In the genomic region with DNA sequence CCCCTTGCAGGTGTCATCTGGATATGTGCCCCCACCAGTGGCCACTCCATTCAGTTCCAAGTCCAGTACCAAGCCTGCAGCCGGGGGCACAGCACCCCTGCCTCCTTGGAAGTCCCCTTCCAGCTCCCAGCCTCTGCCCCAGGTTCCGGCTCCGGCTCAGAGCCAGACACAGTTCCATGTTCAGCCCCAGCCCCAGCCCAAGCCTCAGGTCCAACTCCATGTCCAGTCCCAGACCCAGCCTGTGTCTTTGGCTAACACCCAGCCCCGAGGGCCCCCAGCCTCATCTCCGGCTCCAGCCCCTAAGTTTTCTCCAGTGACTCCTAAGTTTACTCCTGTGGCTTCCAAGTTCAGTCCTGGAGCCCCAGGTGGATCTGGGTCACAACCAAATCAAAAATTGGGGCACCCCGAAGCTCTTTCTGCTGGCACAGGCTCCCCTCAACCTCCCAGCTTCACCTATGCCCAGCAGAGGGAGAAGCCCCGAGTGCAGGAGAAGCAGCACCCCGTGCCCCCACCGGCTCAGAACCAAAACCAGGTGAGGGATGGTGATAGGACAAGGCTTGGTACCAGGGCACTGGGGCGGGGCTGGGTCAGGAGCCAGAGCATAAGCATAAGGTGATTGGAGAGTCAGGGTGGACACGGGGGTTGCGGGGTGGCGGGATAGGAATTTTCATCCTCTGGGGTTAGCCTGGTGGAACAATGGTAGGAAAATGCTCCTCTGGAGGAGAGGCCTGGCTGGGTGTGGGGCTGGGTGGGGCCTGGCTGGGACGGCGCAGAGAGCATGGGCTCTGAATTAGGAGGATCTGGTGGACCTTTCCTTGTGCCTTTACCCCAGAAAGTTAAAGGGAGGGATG, we compare ENCODE assay signal across 1 cellular context.
TF ChIP-seq lines count a peak whose summit lies in the region.

No MANE protein-coding gene starts in this region.

TF ChIP-seq in HepG2, 621 proteins besides CTCF, POLR2A, EP300 and RAD21:
- TF ChIP-seq AGO2 (optimal IDR thresholded peaks at IDR 0.05; ENCODE audit: low read depth, low read length): peak; percentile 28
- TF ChIP-seq, protein P1, sequence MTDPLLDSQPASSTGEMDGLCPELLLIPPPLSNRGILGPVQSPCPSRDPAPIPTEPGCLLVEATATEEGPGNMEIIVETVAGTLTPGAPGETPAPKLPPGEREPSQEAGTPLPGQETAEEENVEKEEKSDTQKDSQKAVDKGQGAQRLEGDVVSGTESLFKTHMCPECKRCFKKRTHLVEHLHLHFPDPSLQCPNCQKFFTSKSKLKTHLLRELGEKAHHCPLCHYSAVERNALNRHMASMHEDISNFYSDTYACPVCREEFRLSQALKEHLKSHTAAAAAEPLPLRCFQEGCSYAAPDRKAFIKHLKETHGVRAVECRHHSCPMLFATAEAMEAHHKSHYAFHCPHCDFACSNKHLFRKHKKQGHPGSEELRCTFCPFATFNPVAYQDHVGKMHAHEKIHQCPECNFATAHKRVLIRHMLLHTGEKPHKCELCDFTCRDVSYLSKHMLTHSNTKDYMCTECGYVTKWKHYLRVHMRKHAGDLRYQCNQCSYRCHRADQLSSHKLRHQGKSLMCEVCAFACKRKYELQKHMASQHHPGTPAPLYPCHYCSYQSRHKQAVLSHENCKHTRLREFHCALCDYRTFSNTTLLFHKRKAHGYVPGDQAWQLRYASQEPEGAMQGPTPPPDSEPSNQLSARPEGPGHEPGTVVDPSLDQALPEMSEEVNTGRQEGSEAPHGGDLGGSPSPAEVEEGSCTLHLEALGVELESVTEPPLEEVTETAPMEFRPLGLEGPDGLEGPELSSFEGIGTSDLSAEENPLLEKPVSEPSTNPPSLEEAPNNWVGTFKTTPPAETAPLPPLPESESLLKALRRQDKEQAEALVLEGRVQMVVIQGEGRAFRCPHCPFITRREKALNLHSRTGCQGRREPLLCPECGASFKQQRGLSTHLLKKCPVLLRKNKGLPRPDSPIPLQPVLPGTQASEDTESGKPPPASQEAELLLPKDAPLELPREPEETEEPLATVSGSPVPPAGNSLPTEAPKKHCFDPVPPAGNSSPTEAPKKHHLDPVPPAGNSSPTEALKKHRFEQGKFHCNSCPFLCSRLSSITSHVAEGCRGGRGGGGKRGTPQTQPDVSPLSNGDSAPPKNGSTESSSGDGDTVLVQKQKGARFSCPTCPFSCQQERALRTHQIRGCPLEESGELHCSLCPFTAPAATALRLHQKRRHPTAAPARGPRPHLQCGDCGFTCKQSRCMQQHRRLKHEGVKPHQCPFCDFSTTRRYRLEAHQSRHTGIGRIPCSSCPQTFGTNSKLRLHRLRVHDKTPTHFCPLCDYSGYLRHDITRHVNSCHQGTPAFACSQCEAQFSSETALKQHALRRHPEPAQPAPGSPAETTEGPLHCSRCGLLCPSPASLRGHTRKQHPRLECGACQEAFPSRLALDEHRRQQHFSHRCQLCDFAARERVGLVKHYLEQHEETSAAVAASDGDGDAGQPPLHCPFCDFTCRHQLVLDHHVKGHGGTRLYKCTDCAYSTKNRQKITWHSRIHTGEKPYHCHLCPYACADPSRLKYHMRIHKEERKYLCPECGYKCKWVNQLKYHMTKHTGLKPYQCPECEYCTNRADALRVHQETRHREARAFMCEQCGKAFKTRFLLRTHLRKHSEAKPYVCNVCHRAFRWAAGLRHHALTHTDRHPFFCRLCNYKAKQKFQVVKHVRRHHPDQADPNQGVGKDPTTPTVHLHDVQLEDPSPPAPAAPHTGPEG (CRISPR knock-in tag; IDR thresholded peaks at IDR 0.05): no peak
- TF ChIP-seq ZMYM2 (CRISPR knock-in tag; IDR thresholded peaks at IDR 0.05): no peak
- TF ChIP-seq, protein P2, sequence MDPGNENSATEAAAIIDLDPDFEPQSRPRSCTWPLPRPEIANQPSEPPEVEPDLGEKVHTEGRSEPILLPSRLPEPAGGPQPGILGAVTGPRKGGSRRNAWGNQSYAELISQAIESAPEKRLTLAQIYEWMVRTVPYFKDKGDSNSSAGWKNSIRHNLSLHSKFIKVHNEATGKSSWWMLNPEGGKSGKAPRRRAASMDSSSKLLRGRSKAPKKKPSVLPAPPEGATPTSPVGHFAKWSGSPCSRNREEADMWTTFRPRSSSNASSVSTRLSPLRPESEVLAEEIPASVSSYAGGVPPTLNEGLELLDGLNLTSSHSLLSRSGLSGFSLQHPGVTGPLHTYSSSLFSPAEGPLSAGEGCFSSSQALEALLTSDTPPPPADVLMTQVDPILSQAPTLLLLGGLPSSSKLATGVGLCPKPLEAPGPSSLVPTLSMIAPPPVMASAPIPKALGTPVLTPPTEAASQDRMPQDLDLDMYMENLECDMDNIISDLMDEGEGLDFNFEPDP (CRISPR knock-in tag; conservative IDR thresholded peaks at IDR 0.05): 0 out of 2 replicates have a peak, but pooled peaks have one; percentile 31
- TF ChIP-seq POLR2AphosphoS2 (IDR thresholded peaks at IDR 0.05; ENCODE audit: low read depth, low read length): no peak
